19 cellular contexts compared by ENCODE assay signal in the genomic region with DNA sequence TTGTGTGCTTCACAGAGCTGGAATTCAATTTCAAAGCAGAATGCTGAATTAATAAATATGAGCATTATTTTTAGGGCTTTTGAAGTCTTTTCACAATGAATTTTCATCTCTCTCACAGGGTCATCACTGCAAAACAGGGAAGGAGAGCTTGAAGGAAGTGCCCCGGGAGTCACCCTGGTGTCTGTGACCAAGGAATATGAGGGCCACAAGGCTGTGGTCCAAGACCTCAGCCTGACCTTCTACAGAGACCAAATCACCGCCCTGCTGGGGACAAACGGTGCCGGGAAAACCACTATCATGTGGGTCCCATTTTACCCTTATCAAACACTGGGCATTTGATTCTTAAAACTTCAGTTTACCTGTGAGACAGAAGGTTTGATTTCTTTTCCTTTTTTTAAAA.
"Had no signal": no experiment of that assay in that cellular context is flagged by ENCODE, and none has a peak within 500 bp of the region (broad histone marks: within the 10 kb centered on the region; RNA-seq: fewer than 3 reads in every experiment).

No MANE protein-coding gene starts in this region.

- H3K36me3 ChIP-seq: heart left ventricle, left ventricle myocardium inferior, lower lobe of right lung, neural progenitor cell, pancreas, tibial artery, upper lobe of left lung, vagina had no signal

- H3K9ac ChIP-seq: neural progenitor cell had no signal

- ATAC-seq: heart left ventricle; natural killer cell treated with Interleukin-12 subunit alpha and Interleukin-12 subunit beta and Interleukin-15 and Interleukin-18, amount 100 ng/mL, for 72 hours; right cardiac atrium; stimulated activated effector memory CD8-positive, alpha-beta T cell treated with anti-CD3 and anti-CD28 coated beads, Interleukin-12 subunit alpha, Interleukin-12 subunit beta, amount 100 ng/mL, for 72 hours had no signal

- H3K4me2 ChIP-seq: neural progenitor cell, smooth muscle cell had no signal

- H3K9me3 ChIP-seq: heart left ventricle, lower lobe of right lung, pancreas, tibial artery, upper lobe of left lung, vagina had no signal

- DNase-seq: dorsolateral prefrontal cortex; effector CD8-positive, alpha-beta T cell; heart left ventricle; hippocampal formation; left ventricle myocardium inferior; lower lobe of right lung; occipital lobe; pancreas; right cardiac atrium; stimulated activated CD4-positive, alpha-beta T cell treated with anti-CD3 and anti-CD28 coated beads, Interleukin-4, amount 100 ng/mL, for 1 hour; stimulated activated CD8-positive, alpha-beta memory T cell treated with anti-CD3 and anti-CD28 coated beads, Interleukin-4, amount 100 ng/mL, for 48 hours; tibial artery had no signal

- H3K27ac ChIP-seq: coronary artery, dorsolateral prefrontal cortex, left ventricle myocardium inferior, lower lobe of right lung, neural progenitor cell, pancreas, tibial artery, vagina had no signal

- H3K4me3 ChIP-seq: coronary artery, dorsolateral prefrontal cortex, left ventricle myocardium inferior, lower lobe of right lung, neural progenitor cell, pancreas, smooth muscle cell, tibial artery, upper lobe of left lung, vagina had no signal

- H3K27me3 ChIP-seq: dorsolateral prefrontal cortex, heart left ventricle, neural progenitor cell, pancreas, tibial artery, upper lobe of left lung, vagina had no signal

- H3K4me1 ChIP-seq: left ventricle myocardium inferior, neural progenitor cell, pancreas, tibial artery had no signal
